Comparison of ENCODE assay signal across 10 cellular contexts in the genomic region with DNA sequence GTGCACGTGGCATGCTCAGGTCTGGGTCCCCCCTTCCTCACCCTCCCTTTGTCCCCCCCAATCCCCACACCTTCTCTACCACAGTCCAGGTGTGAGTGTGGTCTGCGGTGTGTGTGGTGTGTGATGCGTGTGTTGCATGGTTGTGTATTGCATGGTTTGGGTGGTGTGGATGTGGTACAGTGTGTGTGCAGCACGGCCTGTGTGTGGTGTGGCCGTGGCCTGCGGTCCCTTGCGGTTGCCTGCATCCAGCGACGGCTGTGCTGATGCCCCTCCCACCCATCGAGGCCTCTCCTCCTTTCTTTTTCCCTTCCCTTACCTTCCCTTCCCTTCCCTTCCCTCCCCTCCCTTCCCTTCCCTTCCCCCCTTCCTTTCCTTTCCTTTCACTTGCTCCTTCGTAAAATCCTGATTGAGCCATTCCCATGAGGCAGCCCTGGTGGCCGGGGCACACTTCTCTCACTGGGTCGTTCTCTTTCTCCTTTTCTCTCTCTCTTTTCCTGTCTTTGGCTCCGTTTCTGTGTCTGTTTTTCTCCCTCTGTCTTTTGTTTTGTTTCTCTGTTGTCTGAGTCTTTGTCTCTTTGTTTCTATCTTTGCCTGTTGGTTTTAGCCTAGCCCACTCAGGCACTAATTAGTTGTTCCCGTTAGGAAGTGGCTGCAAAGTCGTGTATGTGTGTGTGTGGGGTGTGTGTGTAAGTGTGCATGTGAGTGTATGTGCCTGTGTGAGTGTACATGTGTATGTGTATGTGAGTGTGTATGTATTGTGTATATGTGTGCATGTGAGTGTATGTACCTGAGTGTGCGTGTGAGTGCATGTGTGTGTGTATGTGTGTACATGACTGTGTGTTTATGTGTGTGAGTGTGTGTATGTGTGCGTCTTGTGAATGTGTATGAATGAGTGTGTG.
DNase-seq lines count a peak whose midpoint lies in the region; ATAC-seq and TF ChIP-seq lines count a peak whose summit lies in the region.
"Had no signal": no experiment of that assay in that cellular context is flagged by ENCODE, and none has a peak within 500 bp of the region (broad histone marks: within the 10 kb centered on the region; RNA-seq: fewer than 3 reads in every experiment).

No MANE protein-coding gene starts in this region.

- DNase-seq in NCI-H1105 (lab: John Stamatoyannopoulos, UW) = peak; percentile 13
- DNase-seq in NCI-H1105 treated with DMSO at 0.1 percent for 48 hours (lab: John Stamatoyannopoulos, UW) = no peak
- DNase-seq in Jurkat, Clone E6-1 (ENCODE audit: low read depth, low spot score) = peak; percentile 73
- no peak for DNase-seq in caudate nucleus (lab: John Stamatoyannopoulos, UW)
- peak; percentile 3 for DNase-seq in pons (ENCODE audit: low spot score)
- no peak for DNase-seq in omental fat pad (ENCODE audit: low spot score)
- DNase-seq in kidney glomerular epithelial cell (lab: John Stamatoyannopoulos, UW) = no peak
- DNase-seq: ACHN, T1000 had no signal

- ATAC-seq in omental fat pad (ENCODE audit: low FRiP score) (no peak), GM21786 (IDR thresholded peaks at IDR 0.05; ENCODE audit: unreplicated experiment) (no peak)

- H3K4me3 ChIP-seq in Jurkat, Clone E6-1 (ENCODE audit: low read length) = peak overlapping the region; percentile 23

- H3K27ac ChIP-seq in caudate nucleus (ENCODE audit: low read depth, low read length) = peak overlapping the region; percentile 69

- TF ChIP-seq CTCF in omental fat pad (IDR thresholded peaks at IDR 0.05) = no peak

Comparison
In these comparisons a context has a peak if more than half of its experiments do, and no peak if none do; other contexts are left out.
1. DNase-seq: peak in NCI-H1105 (single experiment), Jurkat, Clone E6-1 (single experiment) and pons (single experiment); none in NCI-H1105 treated with DMSO at 0.1 percent for 48 hours (single experiment), caudate nucleus (0 of 61), omental fat pad (single experiment) and kidney glomerular epithelial cell (single experiment).